In genomic region chr11:70695086-70695960, GRCh38 we compare ENCODE assay signal across 24 cellular contexts.
DNase-seq lines count a peak whose midpoint lies in the region; ATAC-seq and TF ChIP-seq lines count a peak whose summit lies in the region.
"Had no signal": no experiment of that assay in that cellular context is flagged by ENCODE, and none has a peak within 500 bp of the region (broad histone marks: within the 10 kb centered on the region; RNA-seq: fewer than 3 reads in every experiment).

No MANE protein-coding gene starts in this region.

- H3K9me3 ChIP-seq in upper lobe of right lung, result no peaks in the 10 kb centered on the region

- H3K4me3 Mint-ChIP-seq in neural crest cell, result no peak overlapping the region
- no peak overlapping the region for H3K4me3 Mint-ChIP-seq in activated CD4-positive, alpha-beta T cell treated with anti-CD3 and anti-CD28 coated beads, Interleukin-2, amount 10 ng/mL, durations not matched to agents 24 days and 14 days
- H3K4me3 Mint-ChIP-seq: CD4-positive, alpha-beta memory T cell had no signal

- no peaks in the 10 kb centered on the region for H3K36me3 Mint-ChIP-seq in neural crest cell (ENCODE audit: low read depth)
- H3K36me3 Mint-ChIP-seq in activated CD4-positive, alpha-beta T cell treated with anti-CD3 and anti-CD28 coated beads, Interleukin-2, amount 10 ng/mL, durations not matched to agents 24 days and 14 days (ENCODE audit: low read depth), result no peaks in the 10 kb centered on the region
- H3K36me3 Mint-ChIP-seq: CD4-positive, alpha-beta memory T cell had no signal

- H3K36me3 ChIP-seq in upper lobe of right lung, result no peaks in the 10 kb centered on the region
- H3K36me3 ChIP-seq: BLaER1 treated with 17β-estradiol and CSF1 and Interleukin-3, amounts not matched to agents 10 nM and 100 nM had no signal

- H3K4me1 ChIP-seq in upper lobe of right lung, result no peaks in the 10 kb centered on the region

- TF ChIP-seq CTCF in fibroblast of mammary gland (conservative IDR thresholded peaks at IDR 0.05; ENCODE audit: control insufficient read depth, insufficient read depth, low read depth, low read length) (no peak), neural crest cell (conservative IDR thresholded peaks at IDR 0.05) (no peak), upper lobe of right lung (IDR thresholded peaks at IDR 0.05) (no peak)

- intact Hi-C loops in activated CD4-positive, alpha-beta T cell treated with anti-CD3 and anti-CD28 coated beads, Interleukin-2, amount 10 ng/mL, durations not matched to agents 24 days and 14 days (cut with micrococcal nuclease), result no loop called here
- intact Hi-C loops in upper lobe of right lung (cut with DNase I), result no loop called here

- no peaks in the 10 kb centered on the region for H3K4me1 Mint-ChIP-seq in neural crest cell
- H3K4me1 Mint-ChIP-seq in activated CD4-positive, alpha-beta T cell treated with anti-CD3 and anti-CD28 coated beads, Interleukin-2, amount 10 ng/mL, durations not matched to agents 24 days and 14 days, result peaks cover 2% of the 10 kb centered on the region

- no peak for ATAC-seq in upper lobe of right lung
- ATAC-seq: HepG2, K562, PC-3 had no signal

- peaks cover 6% of the 10 kb centered on the region for H3K27me3 Mint-ChIP-seq in neural crest cell (ENCODE audit: low read depth)
- no peaks in the 10 kb centered on the region for H3K27me3 Mint-ChIP-seq in activated CD4-positive, alpha-beta T cell treated with anti-CD3 and anti-CD28 coated beads, Interleukin-2, amount 10 ng/mL, durations not matched to agents 24 days and 14 days

- H3K27me3 ChIP-seq in upper lobe of right lung, result no peaks in the 10 kb centered on the region
- H3K27me3 ChIP-seq: BLaER1 treated with 17β-estradiol and CSF1 and Interleukin-3, amounts not matched to agents 10 nM and 100 nM had no signal

- peaks cover 7% of the 10 kb centered on the region for H3K9me3 Mint-ChIP-seq in neural crest cell
- no peaks in the 10 kb centered on the region for H3K9me3 Mint-ChIP-seq in activated CD4-positive, alpha-beta T cell treated with anti-CD3 and anti-CD28 coated beads, Interleukin-2, amount 10 ng/mL, durations not matched to agents 24 days and 14 days

- no peak overlapping the region for H3K27ac ChIP-seq in upper lobe of right lung
- H3K27ac ChIP-seq: BLaER1 treated with 17β-estradiol and CSF1 and Interleukin-3, amounts not matched to agents 10 nM and 100 nM had no signal

- H3K4me3 ChIP-seq in fibroblast of mammary gland (ENCODE audit: control insufficient read depth, low read depth, low read length), result no peak overlapping the region
- H3K4me3 ChIP-seq in upper lobe of right lung, result no peak overlapping the region
- H3K4me3 ChIP-seq: BLaER1 treated with 17β-estradiol and CSF1 and Interleukin-3, amounts not matched to agents 10 nM and 100 nM; K562 had no signal

- DNase-seq in AG08396 (ENCODE audit: low spot score) (peak; percentile 58), SW480 (ENCODE audit: low spot score) (peak; percentile 84), fibroblast of mammary gland (ENCODE audit: low read depth) (peak; percentile 11), neural crest cell (ENCODE audit: low read depth, low spot score) (no peak), upper lobe of right lung (no peak), mucosa of gallbladder (ENCODE audit: low spot score) (no peak)
- DNase-seq in activated CD4-positive, alpha-beta T cell treated with anti-CD3 and anti-CD28 coated beads, Interleukin-2, amount 10 ng/mL, durations not matched to agents 24 days and 14 days, result no peak
- no peak for DNase-seq in stimulated activated naive CD4-positive, alpha-beta T cell treated with Interleukin-2 at 50 U/mL for 16 hours (lab: John Stamatoyannopoulos, UW)
- DNase-seq: AML-193; CD4-positive, alpha-beta memory T cell; COR-L47; H7; Kasumi-1; NCI-H1105; NCI-H1436 treated with DMSO at 0.1 percent for 48 hours; NCI-H1930; NCI-H446; NCI-H524 treated with DMSO at 0.1 percent for 48 hours; NCI-H774; PC-3; Right ventricle myocardium superior had no signal

- peak overlapping the region; percentile 52 for H3K27ac Mint-ChIP-seq in neural crest cell (ENCODE audit: unreplicated experiment)
- no peak overlapping the region for H3K27ac Mint-ChIP-seq in activated CD4-positive, alpha-beta T cell treated with anti-CD3 and anti-CD28 coated beads, Interleukin-2, amount 10 ng/mL, durations not matched to agents 24 days and 14 days
- H3K27ac Mint-ChIP-seq: CD4-positive, alpha-beta memory T cell had no signal

Comparison
In these comparisons a context has a peak if more than half of its experiments do, and no peak if none do; other contexts are left out.
1. DNase-seq: peak in AG08396 (single experiment), SW480 (single experiment) and fibroblast of mammary gland (single experiment); none in neural crest cell (single experiment), activated CD4-positive, alpha-beta T cell treated with anti-CD3 and anti-CD28 coated beads, Interleukin-2, amount 10 ng/mL, durations not matched to agents 24 days and 14 days (single experiment), upper lobe of right lung (single experiment), mucosa of gallbladder (single experiment) and stimulated activated naive CD4-positive, alpha-beta T cell treated with Interleukin-2 at 50 U/mL for 16 hours (single experiment).